ENCODE assay signal across 12 cellular contexts in genomic region chr15:74193305-74193718, GRCh38. TPM values are rescaled to one million over a fixed set of nuclear protein-coding genes. Genes with fewer than 3 reads are reported as not detected.
DNase-seq lines count a peak whose midpoint lies in the region; TF ChIP-seq lines count a peak whose summit lies in the region.
"Had no signal": no experiment of that assay in that cellular context is flagged by ENCODE, and none has a peak within 500 bp of the region (broad histone marks: within the 10 kb centered on the region; RNA-seq: fewer than 3 reads in every experiment).

No MANE protein-coding gene starts in this region.

- TF ChIP-seq CTCF in astrocyte of the cerebellum (IDR thresholded peaks at IDR 0.05; ENCODE audit: low read depth, low read length, missing control alignments) (no peak), GM20000 (IDR thresholded peaks at IDR 0.05; ENCODE audit: extremely low read depth, missing control alignments) (no peak)

- H3K4me3 Mint-ChIP-seq in immature natural killer cell: no peak overlapping the region
- H3K4me3 Mint-ChIP-seq: activated naive CD4-positive, alpha-beta T cell treated with anti-CD3 and anti-CD28 coated beads for 36 hours; stimulated activated naive B cell treated with anti-CD40 and anti-IgM and Interleukin-4, amounts not matched to agents 10 μg/mL and 1 μg/mL and 100 μg/mL, for 72 hours had no signal

- no peaks in the 10 kb centered on the region for H3K9me3 Mint-ChIP-seq in immature natural killer cell
- H3K9me3 Mint-ChIP-seq: activated naive CD4-positive, alpha-beta T cell treated with anti-CD3 and anti-CD28 coated beads for 36 hours; stimulated activated naive B cell treated with anti-CD40 and anti-IgM and Interleukin-4, amounts not matched to agents 10 μg/mL and 1 μg/mL and 100 μg/mL, for 72 hours had no signal

- no peaks in the 10 kb centered on the region for H3K9me3 ChIP-seq in MG63

- no peaks in the 10 kb centered on the region for H3K36me3 ChIP-seq in MG63

- no peaks in the 10 kb centered on the region for H3K36me3 Mint-ChIP-seq in immature natural killer cell
- H3K36me3 Mint-ChIP-seq: stimulated activated naive B cell treated with anti-CD40 and anti-IgM and Interleukin-4, amounts not matched to agents 10 μg/mL and 1 μg/mL and 100 μg/mL, for 72 hours had no signal

- H3K27ac Mint-ChIP-seq in immature natural killer cell: no peak overlapping the region
- H3K27ac Mint-ChIP-seq: activated naive CD4-positive, alpha-beta T cell treated with anti-CD3 and anti-CD28 coated beads for 36 hours; stimulated activated naive B cell treated with anti-CD40 and anti-IgM and Interleukin-4, amounts not matched to agents 10 μg/mL and 1 μg/mL and 100 μg/mL, for 72 hours had no signal

- H3K4me3 ChIP-seq in MG63 (no peak overlapping the region), astrocyte of the cerebellum (ENCODE audit: low read depth, low read length) (no peak overlapping the region)
- H3K4me3 ChIP-seq: skin epidermis had no signal

- H3K4me1 Mint-ChIP-seq in immature natural killer cell: no peaks in the 10 kb centered on the region
- H3K4me1 Mint-ChIP-seq: stimulated activated naive B cell treated with anti-CD40 and anti-IgM and Interleukin-4, amounts not matched to agents 10 μg/mL and 1 μg/mL and 100 μg/mL, for 72 hours had no signal

- in situ Hi-C loops in Caki2 (cut with HindIII; ENCODE audit: low pct_unique_long_range_greater_than_20kb, low sequenced_read_pairs): no loop called here
- in situ Hi-C loops in astrocyte of the cerebellum (cut with HindIII; ENCODE audit: low sequenced_read_pairs): no loop called here

- H3K27me3 ChIP-seq in MG63: no peaks in the 10 kb centered on the region

- H3K27me3 Mint-ChIP-seq in immature natural killer cell (ENCODE audit: low read depth in 3 of 3): peaks cover 0 to 3% (median 3%) of the 10 kb centered on the region in 3 donors
- H3K27me3 Mint-ChIP-seq: stimulated activated naive B cell treated with anti-CD40 and anti-IgM and Interleukin-4, amounts not matched to agents 10 μg/mL and 1 μg/mL and 100 μg/mL, for 72 hours had no signal

- DNase-seq in Caki2 (ENCODE audit: low read depth): peak; percentile 94
- peak; percentile 93 for DNase-seq in MG63
- DNase-seq in astrocyte of the cerebellum (ENCODE audit: low read depth): peak; percentile 66
- peak; percentile 99 for DNase-seq in kidney tubule cell (ENCODE audit: low spot score)
- no peak for DNase-seq in immature natural killer cell
- DNase-seq in activated CD4-positive, alpha-beta T cell treated with anti-CD3 and anti-CD28 coated beads for 48 hours: no peak
- DNase-seq in GM20000 (ENCODE audit: low spot score): no peak
- no peak for DNase-seq in activated CD4-positive, alpha-beta T cell treated with anti-CD3 and anti-CD28 coated beads for 4 hours
- DNase-seq: activated naive CD4-positive, alpha-beta T cell treated with anti-CD3 and anti-CD28 coated beads for 36 hours; mesendoderm; stimulated activated naive B cell treated with anti-CD40 and anti-IgM and Interleukin-4, amounts not matched to agents 10 μg/mL and 1 μg/mL and 100 μg/mL, for 72 hours had no signal

RNA-seq across cellular contexts. Expression of gene STRA6, which starts 9.3 kb away (rescaled TPM):
- total RNA-seq in Caki2 (2014; rRNA removed; shearing (Covaris generic); ENCODE audit: low replicate concordance): 14.9 and 17.7 TPM in 2 replicates
- total RNA-seq in MG63 (2014; rRNA removed; shearing (Covaris generic); ENCODE audit: low replicate concordance): 1.4 and 1.9 TPM in 2 replicates
- polyA plus RNA-seq in immature natural killer cell: not detected
- total RNA-seq: activated naive CD4-positive, alpha-beta T cell treated with anti-CD3 and anti-CD28 coated beads for 36 hours had no signal

RNA-seq across cellular contexts. Expression of gene ISLR, which starts 19.8 kb away (rescaled TPM):
- not detected in 2 replicates for total RNA-seq in Caki2 (2014; rRNA removed; shearing (Covaris generic); ENCODE audit: low replicate concordance)
- total RNA-seq in MG63 (2014; rRNA removed; shearing (Covaris generic); ENCODE audit: low replicate concordance): not detected in 2 replicates
- not detected for polyA plus RNA-seq in immature natural killer cell
- total RNA-seq: activated naive CD4-positive, alpha-beta T cell treated with anti-CD3 and anti-CD28 coated beads for 36 hours had no signal

RNA-seq across cellular contexts. Expression of gene CCDC33, which starts 42.8 kb away (rescaled TPM):
- 0.84 and 2.6 TPM in 2 replicates for total RNA-seq in Caki2 (2014; rRNA removed; shearing (Covaris generic); ENCODE audit: low replicate concordance)
- not detected in 2 replicates for total RNA-seq in MG63 (2014; rRNA removed; shearing (Covaris generic); ENCODE audit: low replicate concordance)
- not detected for polyA plus RNA-seq in immature natural killer cell
- total RNA-seq: activated naive CD4-positive, alpha-beta T cell treated with anti-CD3 and anti-CD28 coated beads for 36 hours had no signal

Comparison
In these comparisons a context has a peak if more than half of its experiments do, and no peak if none do; other contexts are left out.
1. DNase-seq: peak in Caki2 (single experiment), MG63 (single experiment), astrocyte of the cerebellum (single experiment) and kidney tubule cell (single experiment); none in immature natural killer cell (0 of 3), activated CD4-positive, alpha-beta T cell treated with anti-CD3 and anti-CD28 coated beads for 48 hours (single experiment), GM20000 (single experiment) and activated CD4-positive, alpha-beta T cell treated with anti-CD3 and anti-CD28 coated beads for 4 hours (0 of 2).